Comparison of ENCODE assay signal across 20 cellular contexts in the genomic region with DNA sequence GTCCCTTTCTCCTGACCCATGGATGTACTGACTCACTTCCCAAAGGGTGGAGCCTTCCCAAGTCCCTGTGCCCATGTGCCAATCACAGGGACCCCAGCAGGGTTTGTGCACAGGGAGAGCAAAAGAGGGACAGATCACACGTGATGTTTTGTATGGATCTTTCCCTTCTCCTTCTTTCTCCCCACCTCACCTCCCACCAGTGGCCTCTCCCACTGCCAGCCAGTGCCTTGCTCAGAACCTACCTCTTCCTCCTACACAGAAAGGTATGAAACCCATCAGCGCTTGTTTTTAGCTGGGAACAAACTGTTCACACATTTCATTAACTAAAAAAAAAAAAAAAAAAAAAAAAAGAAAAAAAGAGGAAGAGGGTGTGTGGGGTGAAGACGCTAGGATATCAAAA.
"Had no signal": no experiment of that assay in that cellular context is flagged by ENCODE, and none has a peak within 500 bp of the region (broad histone marks: within the 10 kb centered on the region; RNA-seq: fewer than 3 reads in every experiment).

No MANE protein-coding gene starts in this region.

- H3K4me3 Mint-ChIP-seq: naive B cell; nephron; stimulated activated naive B cell treated with anti-CD40 and anti-IgM and Interleukin-4, amounts not matched to agents 10 μg/mL and 1 μg/mL and 100 μg/mL, for 72 hours; stimulated activated naive CD8-positive, alpha-beta T cell treated with anti-CD3 and anti-CD28 coated beads, Interleukin-15, amount 100 ng/mL, for 72 hours had no signal

- H3K9me3 ChIP-seq: esophagus muscularis mucosa, gastroesophageal sphincter, psoas muscle, spleen had no signal

- H3K4me1 ChIP-seq: psoas muscle, spleen had no signal

- H3K4me3 ChIP-seq: esophagus muscularis mucosa, gastroesophageal sphincter, lung, psoas muscle, spleen had no signal

- H3K4me1 Mint-ChIP-seq: stimulated activated naive B cell treated with anti-CD40 and anti-IgM and Interleukin-4, amounts not matched to agents 10 μg/mL and 1 μg/mL and 100 μg/mL, for 72 hours; stimulated activated naive CD8-positive, alpha-beta T cell treated with anti-CD3 and anti-CD28 coated beads, Interleukin-15, amount 100 ng/mL, for 72 hours had no signal

- H3K27me3 ChIP-seq: esophagus muscularis mucosa, spleen had no signal

- H3K36me3 Mint-ChIP-seq: naive B cell had no signal

- H3K27ac Mint-ChIP-seq: naive B cell; stimulated activated naive B cell treated with anti-CD40 and anti-IgM and Interleukin-4, amounts not matched to agents 10 μg/mL and 1 μg/mL and 100 μg/mL, for 72 hours had no signal

- H3K36me3 ChIP-seq: esophagus muscularis mucosa, gastroesophageal sphincter, spleen had no signal

- H3K9me3 Mint-ChIP-seq: naive B cell; nephron; stimulated activated naive B cell treated with anti-CD40 and anti-IgM and Interleukin-4, amounts not matched to agents 10 μg/mL and 1 μg/mL and 100 μg/mL, for 72 hours; stimulated activated naive CD8-positive, alpha-beta T cell treated with anti-CD3 and anti-CD28 coated beads, Interleukin-15, amount 100 ng/mL, for 72 hours had no signal

- H3K27ac ChIP-seq: epithelial cell of prostate, esophagus muscularis mucosa, gastroesophageal sphincter, psoas muscle, spleen had no signal

- DNase-seq: cortex of kidney; effector memory CD4-positive, alpha-beta T cell; glutamatergic neuron; kidney; left ventricle myocardium superior; mesendoderm; naive B cell; psoas muscle; spleen; stimulated activated CD4-positive, alpha-beta T cell treated with anti-CD3 and anti-CD28 coated beads, Interleukin-15, amount 100 ng/mL, for 24 hours; stimulated activated CD4-positive, alpha-beta T cell treated with anti-CD3 and anti-CD28 coated beads, Interleukin-1b, Interleukin-23, amount 100 ng/mL, for 48 hours; stimulated activated CD4-positive, alpha-beta T cell treated with anti-CD3 and anti-CD28 coated beads, Interleukin-4, amount 100 ng/mL, for 24 hours; stimulated activated naive B cell treated with anti-CD40 and anti-IgM and Interleukin-4, amounts not matched to agents 10 μg/mL and 1 μg/mL and 100 μg/mL, for 72 hours; stimulated activated naive CD8-positive, alpha-beta T cell treated with anti-CD3 and anti-CD28 coated beads, Interleukin-15, amount 100 ng/mL, for 72 hours; trophoblast cell had no signal
